14 cellular contexts compared by ENCODE assay signal in genomic region chr9:107019216-107019615, GRCh38.
DNase-seq lines count a peak whose midpoint lies in the region; ATAC-seq lines count a peak whose summit lies in the region.
"Had no signal": no experiment of that assay in that cellular context is flagged by ENCODE, and none has a peak within 500 bp of the region (broad histone marks: within the 10 kb centered on the region; RNA-seq: fewer than 3 reads in every experiment).

No MANE protein-coding gene starts in this region.

- intact Hi-C loops in right cardiac atrium (cut with DNase I) = no loop called here

- no peaks in the 10 kb centered on the region for H3K9me3 ChIP-seq in right cardiac atrium (ENCODE audit: control insufficient read depth, low read length)
- H3K9me3 ChIP-seq: uterus had no signal

- WGBS in right cardiac atrium = 36% methylated on average over 3 of the region's 3 CpGs

- ATAC-seq in right cardiac atrium = peak; percentile 59 to 60
- no peak for ATAC-seq in HG02840 (IDR thresholded peaks at IDR 0.05; ENCODE audit: low FRiP score, unreplicated experiment)
- no peak for ATAC-seq in HG02884 (IDR thresholded peaks at IDR 0.05; ENCODE audit: unreplicated experiment)
- ATAC-seq: natural killer cell had no signal

- no peak overlapping the region for H3K27ac ChIP-seq in right cardiac atrium (ENCODE audit: low read length)
- H3K27ac ChIP-seq: uterus had no signal

- peak; percentile 33 for DNase-seq in A172 (ENCODE audit: low spot score)
- DNase-seq in HCEC 1CT = peak; percentile 86
- peak; percentile 62 for DNase-seq in astrocyte of the hippocampus (ENCODE audit: low read depth, low spot score)
- DNase-seq in right cardiac atrium = no peak
- no peak for DNase-seq in stimulated activated naive CD4-positive, alpha-beta T cell (lab: John Stamatoyannopoulos, UW)
- DNase-seq in inferior parietal cortex (ENCODE audit: extremely low spot score) = no peak
- DNase-seq: activated CD4-positive, alpha-beta T cell treated with anti-CD3 and anti-CD28 coated beads, Interleukin-2, amount 10 ng/mL, durations not matched to agents 24 days and 14 days; activated effector memory CD4-positive, alpha-beta T cell treated with Interleukin-2 at 50 U/mL for 16 hours; natural killer cell; stimulated activated CD4-positive, alpha-beta T cell treated with anti-CD3 and anti-CD28 coated beads, Interleukin-12 subunit alpha, Interleukin-12 subunit beta, amount 100 ng/mL, for 4 hours; T-helper 1 cell; uterus had no signal

- H3K4me3 ChIP-seq in right cardiac atrium (ENCODE audit: low read length) = no peak overlapping the region
- H3K4me3 ChIP-seq: uterus had no signal

- H3K4me1 ChIP-seq in right cardiac atrium (ENCODE audit: control insufficient read depth, insufficient read depth, low read length) = peaks cover 3% of the 10 kb centered on the region
- H3K4me1 ChIP-seq: uterus had no signal

- no peaks in the 10 kb centered on the region for H3K27me3 ChIP-seq in right cardiac atrium (ENCODE audit: control insufficient read depth, insufficient read depth)
- H3K27me3 ChIP-seq: uterus had no signal

Comparison
In these comparisons a context has a peak if more than half of its experiments do, and no peak if none do; other contexts are left out.
1. DNase-seq: peak in A172 (single experiment), HCEC 1CT (single experiment) and astrocyte of the hippocampus (single experiment); none in right cardiac atrium (0 of 3), stimulated activated naive CD4-positive, alpha-beta T cell (0 of 6) and inferior parietal cortex (single experiment).
2. ATAC-seq: peak in right cardiac atrium (2 of 2); none in HG02840 (single experiment) and HG02884 (single experiment).